9 cellular contexts compared by ENCODE assay signal in genomic region chr19:49927526-49928264, GRCh38. TPM values are rescaled to one million over a fixed set of nuclear protein-coding genes. Genes with fewer than 3 reads are reported as not detected.
DNase-seq lines count a peak whose midpoint lies in the region; ATAC-seq and TF ChIP-seq lines count a peak whose summit lies in the region.
"Had no signal": no experiment of that assay in that cellular context is flagged by ENCODE, and none has a peak within 500 bp of the region (broad histone marks: within the 10 kb centered on the region; RNA-seq: fewer than 3 reads in every experiment).

No MANE protein-coding gene starts in this region.

- TF ChIP-seq CTCF in AG04450 (IDR thresholded peaks at IDR 0.05; ENCODE audit: low read depth, low read length) = no peak
- no peak for TF ChIP-seq CTCF in HFFc6 (IDR thresholded peaks at IDR 0.05)
- no peak for TF ChIP-seq CTCF in ascending aorta (IDR thresholded peaks at IDR 0.05)
- TF ChIP-seq CTCF in mesothelial cell of epicardium (IDR thresholded peaks at IDR 0.05; ENCODE audit: unreplicated experiment) = no peak
- no peak for TF ChIP-seq CTCF in lower leg skin (IDR thresholded peaks at IDR 0.05)
- TF ChIP-seq CTCF in body of pancreas (IDR thresholded peaks at IDR 0.05) = no peak

- H3K27ac Mint-ChIP-seq in HFFc6 (peak overlapping the region; percentile 64), mesothelial cell of epicardium (peak overlapping the region; percentile 98)

- intact Hi-C loops in ascending aorta (cut with DNase I) (loop anchor here (2.0 kb wide), 1 partner anchor 51 kb away; the partner anchor contains the start of genes AKT1S1 and TBC1D17), lower leg skin (cut with DNase I; ENCODE audit: low total_unique reads) (no loop called here), body of pancreas (cut with DNase I) (no loop called here)

- H3K27ac ChIP-seq in AG04450 (ENCODE audit: low read depth, low read length) (peak overlapping the region; percentile 87), ascending aorta (no peak overlapping the region), body of pancreas (no peak overlapping the region)

- no peak for ATAC-seq in body of pancreas

- TF ChIP-seq POLR2A in lower leg skin (IDR thresholded peaks at IDR 0.05) (no peak), body of pancreas (IDR thresholded peaks at IDR 0.05) (no peak)

- H3K4me3 ChIP-seq in AG04450 (ENCODE audit: low read depth, low read length) = peak overlapping the region; percentile 27
- peak overlapping the region; percentile 71 to 88 for H3K4me3 ChIP-seq in ascending aorta
- H3K4me3 ChIP-seq in lower leg skin (ENCODE audit: low read depth, poor library complexity, severe bottlenecking) = no peak overlapping the region
- H3K4me3 ChIP-seq in body of pancreas = no peak overlapping the region

- peaks cover 51% of the 10 kb centered on the region for H3K36me3 Mint-ChIP-seq in HFFc6 (ENCODE audit: low read depth)
- peaks cover 24% of the 10 kb centered on the region for H3K36me3 Mint-ChIP-seq in mesothelial cell of epicardium

- 83 to 86% methylated on average over 14 of the region's 14 CpGs for WGBS in lower leg skin, 2 donors
- 66 to 81% methylated on average over 14 of the region's 14 CpGs for WGBS in body of pancreas, 2 donors

- H3K9me3 ChIP-seq in AG04450 (ENCODE audit: control insufficient read depth, insufficient read depth, low read length) (peaks cover 5% of the 10 kb centered on the region; the same call in 1 of the 2 replicates), ascending aorta (no peaks in the 10 kb centered on the region), body of pancreas (no peaks in the 10 kb centered on the region)

- peaks cover 10 to 29% of the 10 kb centered on the region in 2 donors for H3K36me3 ChIP-seq in ascending aorta
- peaks cover 0 to 6% of the 10 kb centered on the region in 2 donors for H3K36me3 ChIP-seq in body of pancreas (replicated peaks in 1 of 2; ENCODE audit: insufficient read depth in 1 of 2, low read depth in 2 of 2)

- H3K4me1 ChIP-seq in ascending aorta = peaks cover 3 to 13% of the 10 kb centered on the region in 2 donors
- peaks cover 22% of the 10 kb centered on the region for H3K4me1 ChIP-seq in body of pancreas

- peak overlapping the region; percentile 95 for H3K4me3 Mint-ChIP-seq in HFFc6
- H3K4me3 Mint-ChIP-seq in mesothelial cell of epicardium = peak overlapping the region; percentile 88

- POLR2A ChIA-PET in AG04450 (lab: Yijun Ruan, JAX) = interaction anchor here (0.5 to 0.9 kb wide), 3 partner anchors 79 to 98 kb away, joined by 3 to 6 read pairs (median 3); partner anchors contain the start of gene ZNF473

- H3K4me1 Mint-ChIP-seq in HFFc6 (ENCODE audit: low read depth) = peaks cover 27% of the 10 kb centered on the region
- peaks cover 22% of the 10 kb centered on the region for H3K4me1 Mint-ChIP-seq in mesothelial cell of epicardium

- H3K27me3 Mint-ChIP-seq in HFFc6 (ENCODE audit: insufficient read depth) (peaks cover 11% of the 10 kb centered on the region; the same call in 1 of the 2 replicates), mesothelial cell of epicardium (ENCODE audit: low read depth) (no peaks in the 10 kb centered on the region)

- H3K27me3 ChIP-seq in AG04450 (ENCODE audit: control insufficient read depth, insufficient read depth, low read length) (no peaks in the 10 kb centered on the region), ascending aorta (no peaks in the 10 kb centered on the region), body of pancreas (no peaks in the 10 kb centered on the region)

- DNase-seq in AG04450 (ENCODE audit: low read depth, low spot score) (no peak), HFFc6 (no peak), ascending aorta (ENCODE audit: low spot score in 2 of 2) (no peak), mesothelial cell of epicardium (ENCODE audit: low spot score in 2 of 2, unreplicated experiment in 2 of 2) (no peak), ecto neural progenitor cell (ENCODE audit: low spot score) (no peak), lower leg skin (ENCODE audit: low spot score in 2 of 2) (no peak), body of pancreas (no peak)
- DNase-seq in activated CD4-positive, alpha-beta T cell treated with anti-CD3 and anti-CD28 coated beads for 4 hours = no peak
- DNase-seq: midbrain had no signal

- CTCF ChIA-PET in AG04450 (lab: Charles Lee) = interaction anchor here (1.6 kb wide), 1 partner anchor 10 kb away, joined by 4 read pairs; no protein-coding TSS in a partner anchor

- H3K9me3 Mint-ChIP-seq in HFFc6 (peaks cover 8% of the 10 kb centered on the region; the same call in 1 of the 2 replicates), mesothelial cell of epicardium (no peaks in the 10 kb centered on the region)

RNA-seq across cellular contexts. Expression of gene ATF5, which starts 1.3 kb away (rescaled TPM):
- polyA plus RNA-seq in AG04450 (2011; rRNA removed) = 6.3 and 6.8 TPM in 2 replicates
- polyA minus RNA-seq in AG04450 (2011; rRNA and poly(A)+ RNA removed) = 2.4 and 2.5 TPM in 2 replicates
- 10 to 100 TPM; 38.2 to 44.4 (median 41.2) TPM for total RNA-seq in HFFc6 (2021; fragmentation: NEBNext Ultra II Directional; extraction: Animal tissue kit (Norgen Biotek cat#: 25700))
- total RNA-seq in ascending aorta = 4.3 TPM
- total RNA-seq in mesothelial cell of epicardium = 21.7 to 22.7 TPM (median 22.1 TPM) in 3 replicates
- 1 to 10 TPM; 5.0 to 10.0 (median 6.8) TPM for total RNA-seq in lower leg skin
- total RNA-seq in body of pancreas = 10 to 100 TPM in 1 of 2 donors, 1 to 10 TPM in 1; 4.7 to 12.2 TPM

RNA-seq across cellular contexts. Expression of gene NUP62, which starts 1.6 kb away (rescaled TPM):
- 12.4 and 16.9 TPM in 2 replicates for polyA plus RNA-seq in AG04450 (2011; rRNA removed)
- polyA minus RNA-seq in AG04450 (2011; rRNA and poly(A)+ RNA removed) = 16.6 and 18.1 TPM in 2 replicates
- 10 to 100 TPM; 50.9 to 78.3 (median 68.3) TPM for total RNA-seq in HFFc6 (2021; fragmentation: NEBNext Ultra II Directional; extraction: Animal tissue kit (Norgen Biotek cat#: 25700))
- total RNA-seq in ascending aorta (38.8 TPM), mesothelial cell of epicardium (67.6 to 78.9 TPM (median 71.8 TPM) in 3 replicates), lower leg skin (10 to 100 TPM; 36.4 to 45.5 (median 41.1) TPM), body of pancreas (10 to 100 TPM; 17.9 to 21.8 TPM)

RNA-seq across cellular contexts. Expression of gene IL4I1, which starts 31.0 kb away (rescaled TPM):
- polyA plus RNA-seq in AG04450 (2011; rRNA removed) = 0.30 and 0.92 TPM in 2 replicates
- polyA minus RNA-seq in AG04450 (2011; rRNA and poly(A)+ RNA removed) = 0.30 and 1.1 TPM in 2 replicates
- total RNA-seq in HFFc6 (2021; fragmentation: NEBNext Ultra II Directional; extraction: Animal tissue kit (Norgen Biotek cat#: 25700)) = under 1 TPM in 5 of 6 experiments, not detected in 1; 0.24 to 0.48 (median 0.41) TPM
- total RNA-seq in ascending aorta = 0.96 TPM
- 1.3 to 1.7 TPM (median 1.6 TPM) in 3 replicates for total RNA-seq in mesothelial cell of epicardium
- under 1 TPM in 1 of 4 donors, not detected in 3; 0.42 TPM for total RNA-seq in lower leg skin
- total RNA-seq in body of pancreas = under 1 TPM in 1 of 2 donors, not detected in 1; 0.52 TPM

RNA-seq across cellular contexts. Expression of gene SIGLEC11, which starts 33.3 kb away (rescaled TPM):
- polyA plus RNA-seq in AG04450 (2011; rRNA removed) = not detected in 2 replicates
- not detected in 2 replicates for polyA minus RNA-seq in AG04450 (2011; rRNA and poly(A)+ RNA removed)
- not detected for total RNA-seq in HFFc6 (2021; fragmentation: NEBNext Ultra II Directional; extraction: Animal tissue kit (Norgen Biotek cat#: 25700))
- total RNA-seq in ascending aorta (12.7 TPM), mesothelial cell of epicardium (0.62 to 2.8 TPM (median 1.7 TPM) in 3 replicates), lower leg skin (under 1 TPM in 2 of 4 donors, not detected in 2; 0.13 to 0.63 TPM), body of pancreas (10 to 100 TPM in 1 of 2 donors, 1 to 10 TPM in 1; 1.3 to 12.5 TPM)

RNA-seq across cellular contexts. Expression of gene TBC1D17, which starts 50.2 kb away (rescaled TPM):
- polyA plus RNA-seq in AG04450 (2011; rRNA removed) = 15.6 and 23.0 TPM in 2 replicates
- 24.6 and 29.6 TPM in 2 replicates for polyA minus RNA-seq in AG04450 (2011; rRNA and poly(A)+ RNA removed)
- 10 to 100 TPM; 42.8 to 53.3 (median 46.8) TPM for total RNA-seq in HFFc6 (2021; fragmentation: NEBNext Ultra II Directional; extraction: Animal tissue kit (Norgen Biotek cat#: 25700))
- total RNA-seq in ascending aorta (44.6 TPM), mesothelial cell of epicardium (46.8 to 53.7 TPM (median 49.7 TPM) in 3 replicates), lower leg skin (10 to 100 TPM; 56.4 to 93.4 (median 59.8) TPM), body of pancreas (10 to 100 TPM; 25.9 to 37.6 TPM)

Comparison
In these comparisons a context has a peak if more than half of its experiments do, and no peak if none do; other contexts are left out.
1. H3K4me3 ChIP-seq: peak in AG04450 (single experiment) and ascending aorta (2 of 2); none in lower leg skin (single experiment) and body of pancreas (0 of 2).